Comparison of ENCODE assay signal across 1 cellular context in genomic region chr3:197956070-197956469, GRCh38.
TF ChIP-seq lines count a peak whose summit lies in the region.

No MANE protein-coding gene starts in this region.

TF ChIP-seq in GM12878, 131 proteins besides CTCF, POLR2A, EP300 and RAD21:
- TF ChIP-seq IRF4 (IDR thresholded peaks at IDR 0.05; ENCODE audit: low read depth, low read length) (no peak), ESRRA (IDR thresholded peaks at IDR 0.05; ENCODE audit: low read length) (no peak), BCLAF1 (IDR thresholded peaks at IDR 0.05) (no peak), MTA3 (IDR thresholded peaks at IDR 0.05; ENCODE audit: borderline replicate concordance, low read length) (no peak)
